ENCODE assay signal across 23 cellular contexts in the genomic region with DNA sequence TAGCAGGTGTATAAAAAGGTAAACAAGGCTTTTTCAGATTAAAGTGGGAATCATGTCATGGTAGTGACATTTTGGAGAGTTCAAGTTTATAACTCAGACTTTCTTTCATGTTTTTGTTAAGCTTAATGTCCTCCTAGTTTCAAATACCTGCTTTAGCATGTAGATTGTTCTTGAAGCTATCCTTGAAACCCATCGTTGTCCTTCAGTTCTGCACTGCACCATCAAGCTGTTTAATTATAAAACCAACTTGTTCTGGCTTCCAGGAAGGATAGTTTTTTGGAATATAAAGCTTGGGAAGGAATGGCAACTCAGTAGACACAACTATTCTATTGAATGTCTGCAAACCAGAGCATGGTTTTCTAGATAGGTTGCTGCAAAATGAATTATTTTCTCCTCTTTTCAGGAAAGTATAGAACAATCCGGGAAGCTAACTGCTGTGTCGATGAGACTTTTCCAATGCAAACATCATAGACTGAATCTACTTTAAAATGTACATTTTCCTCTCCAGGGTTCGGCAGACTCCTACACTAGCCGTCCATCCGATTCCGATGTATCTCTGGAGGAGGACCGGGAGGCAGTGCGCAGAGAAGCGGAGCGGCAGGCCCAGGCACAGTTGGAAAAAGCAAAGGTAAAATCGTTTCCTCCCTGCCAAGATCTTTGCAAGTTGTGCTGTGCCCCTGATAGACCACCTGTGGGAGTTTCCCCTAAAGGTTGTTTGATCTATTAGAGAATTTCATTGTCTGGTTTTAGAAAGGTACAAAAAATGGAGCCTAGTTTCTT.
DNase-seq lines count a peak whose midpoint lies in the region; FAIRE-seq and TF ChIP-seq lines count a peak whose summit lies in the region.
"Had no signal": no experiment of that assay in that cellular context is flagged by ENCODE, and none has a peak within 500 bp of the region (broad histone marks: within the 10 kb centered on the region; RNA-seq: fewer than 3 reads in every experiment).

No MANE protein-coding gene starts in this region.

- no peaks in the 10 kb centered on the region for H3K4me1 ChIP-seq in endodermal cell (ENCODE audit: control insufficient read depth, insufficient read depth, low read length)

- peak overlapping the region; percentile 65 for H3K4me3 Mint-ChIP-seq in endodermal cell
- peak overlapping the region; percentile 86 for H3K4me3 Mint-ChIP-seq in nephron progenitor cell
- H3K4me3 Mint-ChIP-seq: activated CD4-positive, alpha-beta memory T cell treated with anti-CD3 and anti-CD28 coated beads, Interleukin-2, amount 10 ng/mL, durations not matched to agents 7 days and 5 days; memory B cell; stimulated activated naive CD8-positive, alpha-beta T cell treated with anti-CD3 and anti-CD28 coated beads, Interleukin-15, Interleukin-2, amounts not matched to agents 100 ng/mL and 50 ng/mL, for 24 hours had no signal

- peaks cover 12% of the 10 kb centered on the region for H3K27me3 Mint-ChIP-seq in endodermal cell (ENCODE audit: insufficient read depth)
- peaks cover 42% of the 10 kb centered on the region for H3K27me3 Mint-ChIP-seq in nephron progenitor cell (ENCODE audit: low read depth, poor library complexity)
- H3K27me3 Mint-ChIP-seq: memory B cell had no signal

- H3K36me3 Mint-ChIP-seq in endodermal cell (ENCODE audit: low read depth) (no peaks in the 10 kb centered on the region), nephron progenitor cell (ENCODE audit: low read depth) (no peaks in the 10 kb centered on the region)
- H3K36me3 Mint-ChIP-seq: CD4-positive, CD25-positive, alpha-beta regulatory T cell; memory B cell; naive thymus-derived CD4-positive, alpha-beta T cell had no signal

- DNase-seq in GM19239 (ENCODE audit: insufficient read length, low spot score), result no peak
- no peak for DNase-seq in WERI-Rb-1
- no peak for DNase-seq in endodermal cell
- no peak for DNase-seq in nephron progenitor cell
- DNase-seq in cerebellar nuclear complex (lab: John Stamatoyannopoulos, UW), result no peak
- DNase-seq in dedifferentiated amniotic fluid mesenchymal stem cell (ENCODE audit: extremely low spot score), result no peak
- DNase-seq in NCI-H510A treated with DMSO at 0.1 percent for 48 hours (lab: John Stamatoyannopoulos, UW), result no peak
- no peak for DNase-seq in stimulated activated CD4-positive, alpha-beta T cell treated with anti-CD3 and anti-CD28 coated beads, Interleukin-4, amount 100 ng/mL, for 4 hours
- DNase-seq: activated CD4-positive, alpha-beta memory T cell treated with anti-CD3 and anti-CD28 coated beads, Interleukin-2, amount 10 ng/mL, durations not matched to agents 7 days and 5 days; activated naive CD4-positive, alpha-beta T cell treated with anti-CD3 and anti-CD28 coated beads, Interleukin-2, amount 50 U/mL, for 16 hours; CD4-positive, CD25-positive, alpha-beta regulatory T cell; KG1; naive thymus-derived CD4-positive, alpha-beta T cell; NCI-H2029 treated with DMSO at 0.1 percent for 48 hours; T-helper 9 cell had no signal

- H3K9me3 Mint-ChIP-seq in endodermal cell (no peaks in the 10 kb centered on the region), nephron progenitor cell (no peaks in the 10 kb centered on the region)
- H3K9me3 Mint-ChIP-seq: activated CD4-positive, alpha-beta memory T cell treated with anti-CD3 and anti-CD28 coated beads, Interleukin-2, amount 10 ng/mL, durations not matched to agents 7 days and 5 days; activated T-cell treated with anti-CD3 and anti-CD28 coated beads, Interleukin-2, amount 50 U/mL, for 24 hours; CD4-positive, CD25-positive, alpha-beta regulatory T cell; memory B cell; naive thymus-derived CD4-positive, alpha-beta T cell; stimulated activated naive CD8-positive, alpha-beta T cell treated with anti-CD3 and anti-CD28 coated beads, Interleukin-15, Interleukin-2, amounts not matched to agents 100 ng/mL and 50 ng/mL, for 24 hours had no signal

- H3K27me3 ChIP-seq in WERI-Rb-1 (ENCODE audit: insufficient read depth, low read depth, severe bottlenecking) (no peaks in the 10 kb centered on the region), endodermal cell (ENCODE audit: control insufficient read depth, insufficient read depth, low read length, poor library complexity, severe bottlenecking) (peaks cover 15% of the 10 kb centered on the region)
- H3K27me3 ChIP-seq: tibial nerve had no signal

- H3K36me3 ChIP-seq in WERI-Rb-1, result no peaks in the 10 kb centered on the region
- no peaks in the 10 kb centered on the region for H3K36me3 ChIP-seq in endodermal cell (ENCODE audit: control insufficient read depth, insufficient read depth, low read length)
- H3K36me3 ChIP-seq: tibial nerve had no signal

- H3K9ac ChIP-seq in endodermal cell (ENCODE audit: extremely low read depth, low read length, poor library complexity, severe bottlenecking), result no peak overlapping the region

- H3K4me1 Mint-ChIP-seq in endodermal cell (peaks cover 16% of the 10 kb centered on the region), nephron progenitor cell (peaks cover 15% of the 10 kb centered on the region)

- peak; percentile 26 for FAIRE-seq in GM19239 (lab: Jason Lieb, UNC)
- FAIRE-seq: colon, G401.6, H1 had no signal

- H3K27ac ChIP-seq in WERI-Rb-1 (no peak overlapping the region), endodermal cell (ENCODE audit: low read depth, low read length) (no peak overlapping the region)
- H3K27ac ChIP-seq: skin epidermis had no signal

- H3K27ac Mint-ChIP-seq in endodermal cell (no peak overlapping the region), nephron progenitor cell (no peak overlapping the region)
- H3K27ac Mint-ChIP-seq: activated CD4-positive, alpha-beta memory T cell treated with anti-CD3 and anti-CD28 coated beads, Interleukin-2, amount 10 ng/mL, durations not matched to agents 7 days and 5 days; activated T-cell treated with anti-CD3 and anti-CD28 coated beads, Interleukin-2, amount 50 U/mL, for 24 hours; memory B cell; naive thymus-derived CD4-positive, alpha-beta T cell; stimulated activated naive CD8-positive, alpha-beta T cell treated with anti-CD3 and anti-CD28 coated beads, Interleukin-15, Interleukin-2, amounts not matched to agents 100 ng/mL and 50 ng/mL, for 24 hours had no signal

- 93% methylated on average over 7 to 12 of the region's 12 CpGs for WGBS in endodermal cell (ENCODE audit: insufficient coverage in 1 of 2, insufficient read length in 1 of 2), 2 experiments

- no peak for TF ChIP-seq CTCF in WERI-Rb-1 (IDR thresholded peaks at IDR 0.05; ENCODE audit: low read depth, low read length)
- TF ChIP-seq CTCF in endodermal cell (conservative IDR thresholded peaks at IDR 0.05), result no peak
- TF ChIP-seq CTCF in nephron progenitor cell (IDR thresholded peaks at IDR 0.05), result no peak

- H3K4me3 ChIP-seq in WERI-Rb-1 (ENCODE audit: low read depth, low read length) (peak overlapping the region; percentile 61), endodermal cell (ENCODE audit: low read length) (peak overlapping the region; percentile 81)

- H3K9me3 ChIP-seq in WERI-Rb-1 (ENCODE audit: severe bottlenecking) (no peaks in the 10 kb centered on the region), endodermal cell (ENCODE audit: control insufficient read depth, low read length) (no peaks in the 10 kb centered on the region)
- H3K9me3 ChIP-seq: tibial nerve had no signal
